In genomic region chr2:130874512-130874911, GRCh38 we compare ENCODE assay signal across 17 cellular contexts. TPM values are rescaled to one million over a fixed set of nuclear protein-coding genes. Genes with fewer than 3 reads are reported as not detected.
"Had no signal": no experiment of that assay in that cellular context is flagged by ENCODE, and none has a peak within 500 bp of the region (broad histone marks: within the 10 kb centered on the region; RNA-seq: fewer than 3 reads in every experiment).

No MANE protein-coding gene starts in this region.

- H3K4me1 Mint-ChIP-seq: activated naive CD8-positive, alpha-beta T cell treated with anti-CD3 and anti-CD28 coated beads, Interleukin-2, amount 10 ng/mL, durations not matched to agents 7 days and 5 days had no signal

- H3K4me3 ChIP-seq: body of pancreas, lung, tibial nerve, uterus had no signal

- H3K9me3 Mint-ChIP-seq: activated naive CD8-positive, alpha-beta T cell treated with anti-CD3 and anti-CD28 coated beads, Interleukin-2, amount 10 ng/mL, durations not matched to agents 7 days and 5 days had no signal

- H3K36me3 Mint-ChIP-seq: activated naive CD8-positive, alpha-beta T cell treated with anti-CD3 and anti-CD28 coated beads, Interleukin-2, amount 10 ng/mL, durations not matched to agents 7 days and 5 days had no signal

- H3K36me3 ChIP-seq: tibial nerve, uterus, WERI-Rb-1 had no signal

- H3K27ac ChIP-seq: body of pancreas, uterus, WERI-Rb-1 had no signal

- H3K27me3 ChIP-seq: body of pancreas, tibial nerve, uterus had no signal

- H3K4me1 ChIP-seq: body of pancreas, uterus had no signal

- H3K27ac Mint-ChIP-seq: activated naive CD8-positive, alpha-beta T cell treated with anti-CD3 and anti-CD28 coated beads, Interleukin-2, amount 10 ng/mL, durations not matched to agents 7 days and 5 days; nephron progenitor cell had no signal

- H3K9me3 ChIP-seq: body of pancreas, uterus had no signal

- DNase-seq: activated CD4-positive, alpha-beta T cell treated with anti-CD3 and anti-CD28 coated beads for 1 hour; activated CD4-positive, alpha-beta T cell treated with anti-CD3 and anti-CD28 coated beads, Interleukin-2, amount 50 U/mL, for 4 hours; activated naive CD4-positive, alpha-beta T cell; activated naive CD8-positive, alpha-beta T cell treated with anti-CD3 and anti-CD28 coated beads, Interleukin-2, amount 10 ng/mL, durations not matched to agents 7 days and 5 days; body of pancreas; midbrain; nephron progenitor cell; occipital lobe; stimulated activated CD4-positive, alpha-beta T cell treated with anti-CD3 and anti-CD28 coated beads, Interleukin-12 subunit alpha, Interleukin-12 subunit beta, amount 100 ng/mL, for 4 hours; stimulated activated CD4-positive, alpha-beta T cell treated with anti-CD3 and anti-CD28 coated beads, Interleukin-1b, Interleukin-23, amount 100 ng/mL, for 48 hours; stimulated activated CD8-positive, alpha-beta memory T cell treated with anti-CD3 and anti-CD28 coated beads, Interleukin-4, amount 100 ng/mL, for 48 hours; stimulated activated naive CD8-positive, alpha-beta T cell treated with anti-CD3 and anti-CD28 coated beads, Interleukin-15, Interleukin-2, amounts not matched to agents 100 U/mL and 50 U/mL, for 24 hours; uterus; WERI-Rb-1 had no signal

- H3K4me3 Mint-ChIP-seq: activated naive CD8-positive, alpha-beta T cell treated with anti-CD3 and anti-CD28 coated beads, Interleukin-2, amount 10 ng/mL, durations not matched to agents 7 days and 5 days; nephron progenitor cell had no signal

RNA-seq across cellular contexts. Expression of gene ARHGEF4, which starts 37.8 kb away (rescaled TPM):
- total RNA-seq: T-helper 2 cell treated with Interferon-gamma antibody and Interleukin-4, amounts not matched to agents 100 ng/mL and 5 ng/mL, for 36 hours had no signal
